23 cellular contexts compared by ENCODE assay signal in the genomic region with DNA sequence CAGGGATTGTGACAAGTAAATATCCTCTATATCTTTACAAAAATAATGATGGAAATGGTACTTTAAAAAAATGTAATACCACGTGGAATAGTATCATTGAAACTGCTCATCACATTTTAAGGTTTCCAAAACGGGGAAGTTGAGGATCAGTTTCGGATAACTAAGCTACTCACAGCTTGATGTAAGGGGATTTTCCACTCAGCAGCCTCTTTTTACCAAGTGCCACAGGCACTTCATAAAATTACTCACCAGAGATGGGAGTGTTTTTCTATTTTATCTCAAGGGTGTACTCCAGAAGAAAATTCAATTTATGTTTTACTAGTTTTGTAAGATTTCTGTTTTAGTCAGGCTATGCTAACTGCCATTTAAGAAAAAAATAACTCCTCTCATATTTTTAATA. TPM values are rescaled to one million over a fixed set of nuclear protein-coding genes. Genes with fewer than 3 reads are reported as not detected.
DNase-seq lines count a peak whose midpoint lies in the region; ATAC-seq and TF ChIP-seq lines count a peak whose summit lies in the region.
"Had no signal": no experiment of that assay in that cellular context is flagged by ENCODE, and none has a peak within 500 bp of the region (broad histone marks: within the 10 kb centered on the region; RNA-seq: fewer than 3 reads in every experiment).

No MANE protein-coding gene starts in this region.

- H3K27ac Mint-ChIP-seq in activated CD4-positive, alpha-beta T cell treated with anti-CD3 and anti-CD28 coated beads, Interleukin-2, amount 10 ng/mL, durations not matched to agents 24 days and 14 days = peak overlapping the region; percentile 83
- peak overlapping the region; percentile 92 for H3K27ac Mint-ChIP-seq in activated T-helper 1 cell treated with anti-CD3 and anti-CD28 coated beads, Interleukin-12 subunit alpha, Interleukin-12 subunit beta, Interleukin-2, Interleukin-4 antibody, amounts not matched to agents 30 ng/mL and 10 ng/mL and 1 ng/mL, durations not matched to agents 14 hours and 24 hours and 36 hours

- H3K27me3 Mint-ChIP-seq in activated CD4-positive, alpha-beta T cell treated with anti-CD3 and anti-CD28 coated beads, Interleukin-2, amount 10 ng/mL, durations not matched to agents 24 days and 14 days = no peaks in the 10 kb centered on the region
- H3K27me3 Mint-ChIP-seq in activated T-helper 1 cell treated with anti-CD3 and anti-CD28 coated beads, Interleukin-12 subunit alpha, Interleukin-12 subunit beta, Interleukin-2, Interleukin-4 antibody, amounts not matched to agents 30 ng/mL and 10 ng/mL and 1 ng/mL, durations not matched to agents 14 hours and 24 hours and 36 hours (ENCODE audit: insufficient read depth) = no peaks in the 10 kb centered on the region

- H3K9me3 ChIP-seq in ovary = no peaks in the 10 kb centered on the region
- H3K9me3 ChIP-seq: ascending aorta, SK-N-SH, testis had no signal

- 65 to 79% (median 69%) methylated on average over 3 of the region's 3 CpGs for WGBS in ovary, 3 donors

- no peaks in the 10 kb centered on the region for H3K36me3 ChIP-seq in ovary
- H3K36me3 ChIP-seq: ascending aorta, WERI-Rb-1 had no signal

- intact Hi-C loops in activated CD4-positive, alpha-beta T cell treated with anti-CD3 and anti-CD28 coated beads, Interleukin-2, amount 10 ng/mL, durations not matched to agents 24 days and 14 days (cut with micrococcal nuclease) = loop anchor here (2.0 kb wide), 1 partner anchor 17 kb away; no protein-coding TSS in a partner anchor
- intact Hi-C loops in activated T-helper 1 cell treated with anti-CD3 and anti-CD28 coated beads, Interleukin-12 subunit alpha, Interleukin-12 subunit beta, Interleukin-2, Interleukin-4 antibody, amounts not matched to agents 30 ng/mL and 10 ng/mL and 1 ng/mL, durations not matched to agents 14 hours and 24 hours and 36 hours (cut with micrococcal nuclease) = loop anchor here (1.0 to 5.0 kb wide), 2 partner anchors 25 to 541 kb away; no protein-coding TSS in a partner anchor
- intact Hi-C loops in ovary (cut with DNase I) = no loop called here

- H3K27ac ChIP-seq in ovary = no peak overlapping the region
- H3K27ac ChIP-seq: ascending aorta, testis, WERI-Rb-1 had no signal

- peaks cover 5% of the 10 kb centered on the region for H3K36me3 Mint-ChIP-seq in activated CD4-positive, alpha-beta T cell treated with anti-CD3 and anti-CD28 coated beads, Interleukin-2, amount 10 ng/mL, durations not matched to agents 24 days and 14 days (ENCODE audit: low read depth)
- H3K36me3 Mint-ChIP-seq in activated T-helper 1 cell treated with anti-CD3 and anti-CD28 coated beads, Interleukin-12 subunit alpha, Interleukin-12 subunit beta, Interleukin-2, Interleukin-4 antibody, amounts not matched to agents 30 ng/mL and 10 ng/mL and 1 ng/mL, durations not matched to agents 14 hours and 24 hours and 36 hours (ENCODE audit: low read depth) = peaks cover 11% of the 10 kb centered on the region

- H3K4me1 Mint-ChIP-seq in activated CD4-positive, alpha-beta T cell treated with anti-CD3 and anti-CD28 coated beads, Interleukin-2, amount 10 ng/mL, durations not matched to agents 24 days and 14 days = peaks cover 45% of the 10 kb centered on the region
- H3K4me1 Mint-ChIP-seq in activated T-helper 1 cell treated with anti-CD3 and anti-CD28 coated beads, Interleukin-12 subunit alpha, Interleukin-12 subunit beta, Interleukin-2, Interleukin-4 antibody, amounts not matched to agents 30 ng/mL and 10 ng/mL and 1 ng/mL, durations not matched to agents 14 hours and 24 hours and 36 hours (ENCODE audit: low read depth) = peaks cover 63% of the 10 kb centered on the region

- no peaks in the 10 kb centered on the region for H3K27me3 ChIP-seq in ovary
- H3K27me3 ChIP-seq: ascending aorta, testis had no signal

- no peak for TF ChIP-seq EP300 in ovary (IDR thresholded peaks at IDR 0.05)

- ATAC-seq in GM19455 (IDR thresholded peaks at IDR 0.05; ENCODE audit: unreplicated experiment) (peak; percentile 49), HG02885 (IDR thresholded peaks at IDR 0.05; ENCODE audit: poor library complexity, unreplicated experiment) (peak; percentile 78), HG02840 (IDR thresholded peaks at IDR 0.05; ENCODE audit: low FRiP score, unreplicated experiment) (no peak)
- ATAC-seq: left colon had no signal

- H3K4me1 ChIP-seq in ovary (ENCODE audit: insufficient read depth) = no peaks in the 10 kb centered on the region
- H3K4me1 ChIP-seq: ascending aorta, testis had no signal

- TF ChIP-seq CTCF in ovary (IDR thresholded peaks at IDR 0.05) = no peak

- H3K9me3 Mint-ChIP-seq in activated CD4-positive, alpha-beta T cell treated with anti-CD3 and anti-CD28 coated beads, Interleukin-2, amount 10 ng/mL, durations not matched to agents 24 days and 14 days = peaks cover 6% of the 10 kb centered on the region
- H3K9me3 Mint-ChIP-seq in activated T-helper 1 cell treated with anti-CD3 and anti-CD28 coated beads, Interleukin-12 subunit alpha, Interleukin-12 subunit beta, Interleukin-2, Interleukin-4 antibody, amounts not matched to agents 30 ng/mL and 10 ng/mL and 1 ng/mL, durations not matched to agents 14 hours and 24 hours and 36 hours = peaks cover 8% of the 10 kb centered on the region

- no peak overlapping the region for H3K4me3 ChIP-seq in ovary
- H3K4me3 ChIP-seq: ascending aorta, testis had no signal

- DNase-seq in activated CD4-positive, alpha-beta T cell treated with anti-CD3 and anti-CD28 coated beads, Interleukin-2, amount 10 ng/mL, durations not matched to agents 24 days and 14 days = peak; percentile 65
- DNase-seq in activated CD4-positive, alpha-beta T cell treated with anti-CD3 and anti-CD28 coated beads, Interleukin-2, amount 50 U/mL, for 4 hours = no peak
- DNase-seq in activated T-helper 1 cell treated with anti-CD3 and anti-CD28 coated beads, Interleukin-12 subunit alpha, Interleukin-12 subunit beta, Interleukin-2, Interleukin-4 antibody, amounts not matched to agents 30 ng/mL and 10 ng/mL and 1 ng/mL, durations not matched to agents 14 hours and 24 hours and 36 hours (ENCODE audit: low spot score) = no peak
- DNase-seq in NCI-H446 treated with DMSO at 0.1 percent for 48 hours (lab: John Stamatoyannopoulos, UW) = no peak
- no peak for DNase-seq in ovary
- DNase-seq: activated CD8-positive, alpha-beta memory T cell treated with anti-CD3 and anti-CD28 coated beads, Interleukin-2, amount 50 U/mL, for 48 hours; hippocampal formation; IMR-90; left colon; NCI-H1092; SK-N-SH; stimulated activated CD4-positive, alpha-beta T cell treated with anti-CD3 and anti-CD28 coated beads, Interleukin-15, amount 100 ng/mL, for 24 hours; testis; WERI-Rb-1 had no signal

- TF ChIP-seq POLR2A in ovary (IDR thresholded peaks at IDR 0.05) = no peak

- H3K4me3 Mint-ChIP-seq in activated CD4-positive, alpha-beta T cell treated with anti-CD3 and anti-CD28 coated beads, Interleukin-2, amount 10 ng/mL, durations not matched to agents 24 days and 14 days = peak overlapping the region; percentile 55
- peak overlapping the region; percentile 72 for H3K4me3 Mint-ChIP-seq in activated T-helper 1 cell treated with anti-CD3 and anti-CD28 coated beads, Interleukin-12 subunit alpha, Interleukin-12 subunit beta, Interleukin-2, Interleukin-4 antibody, amounts not matched to agents 30 ng/mL and 10 ng/mL and 1 ng/mL, durations not matched to agents 14 hours and 24 hours and 36 hours

RNA-seq across cellular contexts. Expression of a gene that starts 12.7 kb away (rescaled TPM):
- 7.6 and 8.5 TPM in 2 replicates for total RNA-seq in activated CD4-positive, alpha-beta T cell treated with anti-CD3 and anti-CD28 coated beads, Interleukin-2, amount 10 ng/mL, durations not matched to agents 24 days and 14 days
- 6.9 and 7.4 TPM in 2 replicates for total RNA-seq in activated T-helper 1 cell treated with anti-CD3 and anti-CD28 coated beads, Interleukin-12 subunit alpha, Interleukin-12 subunit beta, Interleukin-2, Interleukin-4 antibody, amounts not matched to agents 30 ng/mL and 10 ng/mL and 1 ng/mL, durations not matched to agents 14 hours and 24 hours and 36 hours
- 10 to 100 TPM in 1 of 7 donors, 1 to 10 TPM in 4, under 1 TPM in 2; 0.20 to 20.4 (median 1.7) TPM for total RNA-seq in ovary
- 1 to 10 TPM; 1.7 to 8.2 TPM for polyA plus RNA-seq in ovary
- total RNA-seq: dermis microvascular lymphatic vessel endothelial cell, fibroblast of lung, H1, IMR-90, left colon, myocyte, pulmonary artery endothelial cell had no signal
- polyA plus RNA-seq: H1, IMR-90 had no signal

Comparison
In these comparisons a context has a peak if more than half of its experiments do, and no peak if none do; other contexts are left out.
1. intact Hi-C loops: an anchor here in activated CD4-positive, alpha-beta T cell treated with anti-CD3 and anti-CD28 coated beads, Interleukin-2, amount 10 ng/mL, durations not matched to agents 24 days and 14 days (2.0 kb wide) and activated T-helper 1 cell treated with anti-CD3 and anti-CD28 coated beads, Interleukin-12 subunit alpha, Interleukin-12 subunit beta, Interleukin-2, Interleukin-4 antibody, amounts not matched to agents 30 ng/mL and 10 ng/mL and 1 ng/mL, durations not matched to agents 14 hours and 24 hours and 36 hours (1.0 to 5.0 kb wide); none called in ovary.